In genomic region chr3:100605358-100605757, GRCh38 we compare ENCODE assay signal across 19 cellular contexts. TPM values are rescaled to one million over a fixed set of nuclear protein-coding genes. Genes with fewer than 3 reads are reported as not detected.
DNase-seq lines count a peak whose midpoint lies in the region; ATAC-seq and TF ChIP-seq lines count a peak whose summit lies in the region.
"Had no signal": no experiment of that assay in that cellular context is flagged by ENCODE, and none has a peak within 500 bp of the region (broad histone marks: within the 10 kb centered on the region; RNA-seq: fewer than 3 reads in every experiment).

No MANE protein-coding gene starts in this region.

- H3K9me2 ChIP-seq in GM23338 (ENCODE audit: insufficient read depth): 0 out of 2 replicates have a peak, but pooled peaks cover 6% of the 10 kb centered on the region

- 0 out of 3 replicates have a peak, but pooled peaks cover 2% of the 10 kb centered on the region for H3K36me3 Mint-ChIP-seq in GM23338 (ENCODE audit: low read depth)
- H3K36me3 Mint-ChIP-seq in central memory CD8-positive, alpha-beta T cell (ENCODE audit: insufficient read depth): no peaks in the 10 kb centered on the region
- peaks cover under 1% of the 10 kb centered on the region for H3K36me3 Mint-ChIP-seq in stimulated activated memory B cell treated with anti-CD40 and anti-IgM and Interleukin-4, amounts not matched to agents 10 μg/mL and 1 μg/mL and 100 μg/mL, for 72 hours
- H3K36me3 Mint-ChIP-seq: CD4-positive, CD25-positive, alpha-beta regulatory T cell; CD8-positive, alpha-beta memory T cell had no signal

- H3K4me1 Mint-ChIP-seq in GM23338: peaks cover 23% of the 10 kb centered on the region
- peaks cover 11% of the 10 kb centered on the region for H3K4me1 Mint-ChIP-seq in central memory CD8-positive, alpha-beta T cell
- peaks cover 39% of the 10 kb centered on the region for H3K4me1 Mint-ChIP-seq in stimulated activated memory B cell treated with anti-CD40 and anti-IgM and Interleukin-4, amounts not matched to agents 10 μg/mL and 1 μg/mL and 100 μg/mL, for 72 hours

- H3K27ac ChIP-seq in GM23338 (ENCODE audit: low read depth): no peak overlapping the region
- H3K27ac ChIP-seq: HL-60 had no signal

- no peak overlapping the region for H3K27ac Mint-ChIP-seq in GM23338
- peak overlapping the region; percentile 76 for H3K27ac Mint-ChIP-seq in central memory CD8-positive, alpha-beta T cell (ENCODE audit: low read depth)
- peak overlapping the region; percentile 12 for H3K27ac Mint-ChIP-seq in stimulated activated memory B cell treated with anti-CD40 and anti-IgM and Interleukin-4, amounts not matched to agents 10 μg/mL and 1 μg/mL and 100 μg/mL, for 72 hours
- H3K27ac Mint-ChIP-seq: CD4-positive, CD25-positive, alpha-beta regulatory T cell; CD8-positive, alpha-beta memory T cell had no signal

- H3K9me3 Mint-ChIP-seq in GM23338: peaks cover 5% of the 10 kb centered on the region
- H3K9me3 Mint-ChIP-seq in central memory CD8-positive, alpha-beta T cell: no peaks in the 10 kb centered on the region
- no peaks in the 10 kb centered on the region for H3K9me3 Mint-ChIP-seq in stimulated activated memory B cell treated with anti-CD40 and anti-IgM and Interleukin-4, amounts not matched to agents 10 μg/mL and 1 μg/mL and 100 μg/mL, for 72 hours
- H3K9me3 Mint-ChIP-seq: CD8-positive, alpha-beta memory T cell had no signal

- H3K4me2 ChIP-seq in GM23338: no peak overlapping the region

- no peak for TF ChIP-seq CTCF in GM23338 (conservative IDR thresholded peaks at IDR 0.05; ENCODE audit: low read depth in 2 of 2)

- peaks cover 8% of the 10 kb centered on the region; the same call in 1 of the 2 replicates for H3K4me1 ChIP-seq in GM23338 (ENCODE audit: insufficient read depth)

- H3K79me2 ChIP-seq in GM23338 (replicated peaks; ENCODE audit: insufficient read depth): no peaks in the 10 kb centered on the region

- H2AFZ ChIP-seq in GM23338: peak overlapping the region; percentile 87

- peaks cover 4% of the 10 kb centered on the region for H3K27me3 Mint-ChIP-seq in GM23338 (ENCODE audit: insufficient read depth, low read depth, poor library complexity)
- H3K27me3 Mint-ChIP-seq in central memory CD8-positive, alpha-beta T cell: peaks cover 63% of the 10 kb centered on the region
- peaks cover 12% of the 10 kb centered on the region for H3K27me3 Mint-ChIP-seq in stimulated activated memory B cell treated with anti-CD40 and anti-IgM and Interleukin-4, amounts not matched to agents 10 μg/mL and 1 μg/mL and 100 μg/mL, for 72 hours

- no peaks in the 10 kb centered on the region for H3K36me3 ChIP-seq in GM23338 (ENCODE audit: insufficient read depth)
- H3K36me3 ChIP-seq: BE2C had no signal

- H3F3A ChIP-seq in GM23338 (replicated peaks; ENCODE audit: low read depth): no peaks in the 10 kb centered on the region

- DNase-seq in GM23338 (ENCODE audit: low spot score) (no peak), left lobe of liver (ENCODE audit: low spot score) (no peak), SW 1271 (lab: John Stamatoyannopoulos, UW) (no peak), T-helper 2 cell (no peak)
- DNase-seq in central memory CD8-positive, alpha-beta T cell (ENCODE audit: low spot score in 2 of 2): no peak
- DNase-seq in activated T-cell treated with anti-CD3 and anti-CD28 coated beads, Interleukin-2, amount 50 U/mL, for 1 hour: no peak
- DNase-seq: ACHN; BE2C; C1 segment of cervical spinal cord; Caco-2; CD4-positive, CD25-positive, alpha-beta regulatory T cell; CD8-positive, alpha-beta memory T cell; GDM1; GOT3; HCEC 1CT had no signal

- H3K4me3 ChIP-seq in GM23338: no peak overlapping the region

- no peaks in the 10 kb centered on the region for H3K27me3 ChIP-seq in GM23338 (ENCODE audit: insufficient read depth)

- no peak for ATAC-seq in GM23338
- ATAC-seq in central memory CD8-positive, alpha-beta T cell (replicated peaks; ENCODE audit: extremely low read depth, poor library complexity, severe bottlenecking): no peak
- peak; percentile 69 for ATAC-seq in left lobe of liver
- ATAC-seq in stimulated activated memory B cell treated with anti-CD40 and anti-IgM and Interleukin-4, amounts not matched to agents 10 μg/mL and 1 μg/mL and 100 μg/mL, for 72 hours: no peak

- H4K20me1 ChIP-seq in GM23338 (replicated peaks; ENCODE audit: insufficient read depth): no peaks in the 10 kb centered on the region

- H3K4me3 Mint-ChIP-seq in GM23338: no peak overlapping the region
- no peak overlapping the region for H3K4me3 Mint-ChIP-seq in central memory CD8-positive, alpha-beta T cell
- H3K4me3 Mint-ChIP-seq in stimulated activated memory B cell treated with anti-CD40 and anti-IgM and Interleukin-4, amounts not matched to agents 10 μg/mL and 1 μg/mL and 100 μg/mL, for 72 hours: no peak overlapping the region
- H3K4me3 Mint-ChIP-seq: CD4-positive, CD25-positive, alpha-beta regulatory T cell; CD8-positive, alpha-beta memory T cell had no signal

TF ChIP-seq in GM23338, 12 proteins besides CTCF, POLR2A, EP300 and RAD21 (continues in another document):
- TF ChIP-seq STAT1 (IDR thresholded peaks at IDR 0.05; ENCODE audit: unreplicated experiment) (no peak), JUNB (IDR thresholded peaks at IDR 0.05; ENCODE audit: unreplicated experiment) (no peak), EZH2phosphoT487 (IDR thresholded peaks at IDR 0.05; ENCODE audit: unreplicated experiment) (no peak), ZNF114 (CRISPR knock-in tag; IDR thresholded peaks at IDR 0.05) (no peak), CREB1 (CRISPR knock-in tag; IDR thresholded peaks at IDR 0.05; ENCODE audit: low read depth) (no peak), POLR2AphosphoS5 (IDR thresholded peaks at IDR 0.05; ENCODE audit: low read depth) (no peak), ZNF331 (CRISPR knock-in tag; IDR thresholded peaks at IDR 0.05; ENCODE audit: low read depth) (no peak), NANOG (IDR thresholded peaks at IDR 0.05; ENCODE audit: borderline replicate concordance) (no peak), ETS1 (IDR thresholded peaks at IDR 0.05) (no peak)
- TF ChIP-seq, protein P1, sequence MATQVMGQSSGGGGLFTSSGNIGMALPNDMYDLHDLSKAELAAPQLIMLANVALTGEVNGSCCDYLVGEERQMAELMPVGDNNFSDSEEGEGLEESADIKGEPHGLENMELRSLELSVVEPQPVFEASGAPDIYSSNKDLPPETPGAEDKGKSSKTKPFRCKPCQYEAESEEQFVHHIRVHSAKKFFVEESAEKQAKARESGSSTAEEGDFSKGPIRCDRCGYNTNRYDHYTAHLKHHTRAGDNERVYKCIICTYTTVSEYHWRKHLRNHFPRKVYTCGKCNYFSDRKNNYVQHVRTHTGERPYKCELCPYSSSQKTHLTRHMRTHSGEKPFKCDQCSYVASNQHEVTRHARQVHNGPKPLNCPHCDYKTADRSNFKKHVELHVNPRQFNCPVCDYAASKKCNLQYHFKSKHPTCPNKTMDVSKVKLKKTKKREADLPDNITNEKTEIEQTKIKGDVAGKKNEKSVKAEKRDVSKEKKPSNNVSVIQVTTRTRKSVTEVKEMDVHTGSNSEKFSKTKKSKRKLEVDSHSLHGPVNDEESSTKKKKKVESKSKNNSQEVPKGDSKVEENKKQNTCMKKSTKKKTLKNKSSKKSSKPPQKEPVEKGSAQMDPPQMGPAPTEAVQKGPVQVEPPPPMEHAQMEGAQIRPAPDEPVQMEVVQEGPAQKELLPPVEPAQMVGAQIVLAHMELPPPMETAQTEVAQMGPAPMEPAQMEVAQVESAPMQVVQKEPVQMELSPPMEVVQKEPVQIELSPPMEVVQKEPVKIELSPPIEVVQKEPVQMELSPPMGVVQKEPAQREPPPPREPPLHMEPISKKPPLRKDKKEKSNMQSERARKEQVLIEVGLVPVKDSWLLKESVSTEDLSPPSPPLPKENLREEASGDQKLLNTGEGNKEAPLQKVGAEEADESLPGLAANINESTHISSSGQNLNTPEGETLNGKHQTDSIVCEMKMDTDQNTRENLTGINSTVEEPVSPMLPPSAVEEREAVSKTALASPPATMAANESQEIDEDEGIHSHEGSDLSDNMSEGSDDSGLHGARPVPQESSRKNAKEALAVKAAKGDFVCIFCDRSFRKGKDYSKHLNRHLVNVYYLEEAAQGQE (IDR thresholded peaks at IDR 0.05; ENCODE audit: unreplicated experiment): no peak

RNA-seq across cellular contexts. Expression of gene ADGRG7, which starts 4.0 kb away (rescaled TPM):
- not detected in 2 replicates for total RNA-seq in GM23338 (2014; rRNA removed; shearing (Covaris generic))
- polyA plus RNA-seq in GM23338 (2016; fragmentation: Nextera tagmentation; extraction: Ambion mirVana): not detected in 2 replicates
- 17.0 TPM for total RNA-seq in left lobe of liver
- total RNA-seq: A172; CD4-positive, CD25-positive, alpha-beta regulatory T cell; CD8-positive, alpha-beta memory T cell; HT1080 had no signal
- polyA plus RNA-seq: CD4-positive, CD25-positive, alpha-beta regulatory T cell; CD8-positive, alpha-beta memory T cell had no signal

Comparison
In these comparisons a context has a peak if more than half of its experiments do, and no peak if none do; other contexts are left out.
1. RNA of gene ADGRG7, which starts 4.0 kb away (total RNA-seq): 17.0 TPM in left lobe of liver (single experiment); not detected in GM23338; every median in the first group is over 10 times any median in the second.